ENCODE assay signal across 8 cellular contexts in the genomic region with DNA sequence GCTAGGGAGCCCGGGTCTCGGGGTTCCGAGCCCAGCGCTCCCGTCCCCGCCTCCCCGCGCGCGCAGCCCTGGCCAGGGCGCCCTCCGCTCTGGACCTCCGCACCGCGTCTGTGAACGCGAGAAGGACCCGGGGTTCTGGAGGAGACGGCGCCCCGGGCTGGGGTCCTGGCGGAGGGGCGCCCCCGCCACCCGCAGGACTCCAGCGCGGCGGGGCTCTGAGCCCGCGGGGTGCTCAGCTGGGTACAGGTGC. TPM values are rescaled to one million over a fixed set of nuclear protein-coding genes. Genes with fewer than 3 reads are reported as not detected.
DNase-seq lines count a peak whose midpoint lies in the region; ATAC-seq and TF ChIP-seq lines count a peak whose summit lies in the region.

No MANE protein-coding gene starts in this region.

- DNase-seq in BE2C (no peak), MG63 (no peak), fibroblast of lung (ENCODE audit: low read depth in 2 of 2) (no peak), sigmoid colon (no peak), 8988T (no peak)
- no peak for DNase-seq in NK-92 treated with Interleukin-12 subunit alpha and Interleukin-12 subunit beta, amount 100 ng/mL, for 24 hours (lab: John Stamatoyannopoulos, UW)

- H4K20me1 ChIP-seq in fibroblast of lung (ENCODE audit: control insufficient read depth, extremely low read depth, insufficient read depth, low read length), result no peaks in the 10 kb centered on the region

- WGBS in sigmoid colon, 2 donors, result 0 to 1% methylated on average over 30 of the region's 30 CpGs

- ATAC-seq in GM21515 (IDR thresholded peaks at IDR 0.05; ENCODE audit: unreplicated experiment), result peak; percentile 27
- no peak for ATAC-seq in GM18861 (IDR thresholded peaks at IDR 0.05; ENCODE audit: unreplicated experiment)

- H3K4me3 ChIP-seq in BE2C (ENCODE audit: low read depth, low read length) (peak overlapping the region; percentile 94), MG63 (peak overlapping the region; percentile 51), fibroblast of lung (replicated peaks in 1 of 4; ENCODE audit: control extremely low read depth in 1 of 4, insufficient read depth in 1 of 4, low read depth in 3 of 4, low read length in 4 of 4) (peak overlapping the region in 3 of 4 experiments; percentile 42 to 67 (median 58)), sigmoid colon (peak overlapping the region; percentile 78 to 96 (median 86))

- H3K27ac ChIP-seq in fibroblast of lung (ENCODE audit: insufficient read depth, low read length) (no peak overlapping the region), sigmoid colon (peak overlapping the region; percentile 84 to 92 (median 92))

- no peak overlapping the region for H3K9ac ChIP-seq in fibroblast of lung (ENCODE audit: insufficient read depth, low read length)

- TF ChIP-seq POLR2A in sigmoid colon (IDR thresholded peaks at IDR 0.05), result no peak

- H2AFZ ChIP-seq in fibroblast of lung (ENCODE audit: low read length), result no peak overlapping the region

- H3K4me1 ChIP-seq in BE2C, result peaks cover 17% of the 10 kb centered on the region
- H3K4me1 ChIP-seq in fibroblast of lung (ENCODE audit: control insufficient read depth, extremely low read depth, insufficient read depth, low read length), result no peaks in the 10 kb centered on the region
- H3K4me1 ChIP-seq in sigmoid colon, result peaks cover 0 to 36% (median 34%) of the 10 kb centered on the region in 4 donors

- no peaks in the 10 kb centered on the region for H3K79me2 ChIP-seq in fibroblast of lung (ENCODE audit: control insufficient read depth, insufficient read depth, low read length)

- H3K4me2 ChIP-seq in fibroblast of lung (ENCODE audit: extremely low read depth, insufficient read depth, low read length), result peak overlapping the region; percentile 82

- peaks cover 34% of the 10 kb centered on the region for H3K36me3 ChIP-seq in BE2C
- H3K36me3 ChIP-seq in MG63, result no peaks in the 10 kb centered on the region
- no peaks in the 10 kb centered on the region for H3K36me3 ChIP-seq in fibroblast of lung (ENCODE audit: control insufficient read depth, insufficient read depth, low read length)
- peaks cover 0 to under 1% (median 0%) of the 10 kb centered on the region in 4 donors for H3K36me3 ChIP-seq in sigmoid colon

- intact Hi-C loops in sigmoid colon (cut with DNase I), result loop anchor here (2.0 kb wide), 1 partner anchor 29 kb away; no protein-coding TSS in a partner anchor

- H3K27me3 ChIP-seq in BE2C (no peaks in the 10 kb centered on the region), MG63 (peaks cover 27% of the 10 kb centered on the region), fibroblast of lung (ENCODE audit: control insufficient read depth, insufficient read depth, low read length) (peaks cover 30% of the 10 kb centered on the region), sigmoid colon (no peaks in the 10 kb centered on the region)

- TF ChIP-seq CTCF in BE2C (IDR thresholded peaks at IDR 0.05; ENCODE audit: low read depth, low read length) (no peak), fibroblast of lung (conservative IDR thresholded peaks at IDR 0.05 in 1 of 2, IDR thresholded peaks at IDR 0.05 in 1 of 2; ENCODE audit: low read depth in 1 of 2, low read length in 2 of 2) (no peak), sigmoid colon (IDR thresholded peaks at IDR 0.05) (no peak)

- H3K9me3 ChIP-seq in BE2C (no peaks in the 10 kb centered on the region), MG63 (no peaks in the 10 kb centered on the region; the same call in none of the 2 replicates), fibroblast of lung (ENCODE audit: control insufficient read depth, insufficient read depth, low read depth, low read length) (no peaks in the 10 kb centered on the region), sigmoid colon (no peaks in the 10 kb centered on the region)

- TF ChIP-seq EP300 in sigmoid colon (IDR thresholded peaks at IDR 0.05), result no peak

RNA-seq across cellular contexts. Expression of gene TMOD1, which starts 0.4 kb away (rescaled TPM):
- 162 TPM for polyA plus RNA-seq in BE2C (2012; ENCODE audit: insufficient read depth, insufficient read length, low read depth)
- 0.47 TPM in 1 of 2 replicates, not detected in the other for total RNA-seq in MG63 (2014; rRNA removed; shearing (Covaris generic); ENCODE audit: low replicate concordance)
- total RNA-seq in fibroblast of lung (2.6 and 4.0 TPM in 2 replicates), sigmoid colon (10 to 100 TPM; 28.5 to 56.8 (median 38.5) TPM)
- polyA plus RNA-seq in fibroblast of lung (0.98 and 3.6 TPM in 2 replicates), sigmoid colon (1 to 10 TPM; 1.6 to 5.8 (median 4.2) TPM)
- polyA plus RNA-seq in fibroblast of lung (2012), result 1.9 and 5.1 TPM in 2 replicates
- 1.6 and 2.4 TPM in 2 replicates for polyA minus RNA-seq in fibroblast of lung (ENCODE audit: low replicate concordance)
